Comparison of ENCODE assay signal across 20 cellular contexts in the genomic region with DNA sequence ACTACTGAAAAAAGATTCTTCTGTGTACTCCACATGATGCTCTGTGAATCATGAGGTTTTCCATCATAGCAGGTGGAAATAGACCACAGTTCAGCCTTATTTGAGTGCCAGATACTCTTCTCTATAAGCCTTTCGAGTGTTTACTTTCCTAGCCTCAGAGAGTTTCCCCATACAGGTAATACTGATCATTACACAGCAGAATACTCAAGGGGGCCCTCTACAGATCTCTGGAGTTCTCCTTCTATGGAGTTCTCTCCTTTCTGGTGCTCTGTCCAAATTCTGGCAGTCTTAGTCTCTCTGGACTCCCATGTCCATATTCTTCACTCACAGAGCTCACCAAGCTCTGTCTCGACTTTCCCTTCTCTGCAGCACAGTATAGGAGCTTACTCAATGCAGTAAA.
DNase-seq lines count a peak whose midpoint lies in the region; ATAC-seq, FAIRE-seq and TF ChIP-seq lines count a peak whose summit lies in the region.
"Had no signal": no experiment of that assay in that cellular context is flagged by ENCODE, and none has a peak within 500 bp of the region (broad histone marks: within the 10 kb centered on the region; RNA-seq: fewer than 3 reads in every experiment).

No MANE protein-coding gene starts in this region.

- H3K36me3 Mint-ChIP-seq in activated CD4-positive, alpha-beta T cell treated with anti-CD3 and anti-CD28 coated beads, Interleukin-2, amount 10 ng/mL, durations not matched to agents 24 days and 14 days (ENCODE audit: low read depth) = no peaks in the 10 kb centered on the region

- H3K4me1 ChIP-seq in keratinocyte (ENCODE audit: control insufficient read depth, extremely low read depth, insufficient read depth, low read length) = no peaks in the 10 kb centered on the region
- H3K4me1 ChIP-seq: ascending aorta, heart right ventricle, thyroid gland had no signal

- H3K27ac Mint-ChIP-seq in activated CD4-positive, alpha-beta T cell treated with anti-CD3 and anti-CD28 coated beads, Interleukin-2, amount 10 ng/mL, durations not matched to agents 24 days and 14 days = no peak overlapping the region

- no peak overlapping the region for H3K27ac ChIP-seq in keratinocyte (ENCODE audit: control insufficient read depth, insufficient read depth, low read length)
- H3K27ac ChIP-seq: ascending aorta, heart right ventricle, skin epidermis, thyroid gland, WERI-Rb-1 had no signal

- H3K9ac ChIP-seq in keratinocyte (ENCODE audit: control insufficient read depth, extremely low read depth, insufficient read depth, low read length) = no peak overlapping the region

- no peak overlapping the region for H3K4me3 ChIP-seq in keratinocyte (ENCODE audit: control insufficient read depth in 2 of 3, extremely low read depth in 1 of 3, insufficient read depth in 2 of 3, low read depth in 1 of 3, low read length in 3 of 3)
- H3K4me3 ChIP-seq: ascending aorta, heart right ventricle, skin epidermis, thyroid gland had no signal

- intact Hi-C loops in activated CD4-positive, alpha-beta T cell treated with anti-CD3 and anti-CD28 coated beads, Interleukin-2, amount 10 ng/mL, durations not matched to agents 24 days and 14 days (cut with micrococcal nuclease) = no loop called here

- peak; percentile 94 for DNase-seq in DMS53 treated with DMSO at 0.1 percent for 48 hours (lab: John Stamatoyannopoulos, UW; ENCODE audit: unreplicated experiment)
- DNase-seq in M059J (ENCODE audit: low read depth) = peak; percentile 9
- DNase-seq in SHP77 treated with DMSO at 0.1 percent for 48 hours (lab: John Stamatoyannopoulos, UW) = peak; percentile 27
- DNase-seq in keratinocyte (ENCODE audit: low read depth, low spot score) = no peak
- DNase-seq in activated CD4-positive, alpha-beta T cell treated with anti-CD3 and anti-CD28 coated beads, Interleukin-2, amount 10 ng/mL, durations not matched to agents 24 days and 14 days = no peak
- no peak for DNase-seq in germinal center (ENCODE audit: low spot score)
- DNase-seq: activated gamma-delta T cell, C1 segment of cervical spinal cord, heart right ventricle, left cardiac atrium, NCI-H1105, posterior cingulate gyrus, RPMI8226, T-helper 1 cell, thyroid gland, WERI-Rb-1 had no signal

- H3K9me3 ChIP-seq in keratinocyte (ENCODE audit: control insufficient read depth, low read depth, low read length) = no peaks in the 10 kb centered on the region
- H3K9me3 ChIP-seq: ascending aorta, heart right ventricle, thyroid gland had no signal

- no peaks in the 10 kb centered on the region for H3K4me1 Mint-ChIP-seq in activated CD4-positive, alpha-beta T cell treated with anti-CD3 and anti-CD28 coated beads, Interleukin-2, amount 10 ng/mL, durations not matched to agents 24 days and 14 days

- no peaks in the 10 kb centered on the region for H3K27me3 ChIP-seq in keratinocyte (ENCODE audit: control insufficient read depth, extremely low read depth, insufficient read depth, low read length)
- H3K27me3 ChIP-seq: ascending aorta, heart right ventricle, thyroid gland had no signal

- no peaks in the 10 kb centered on the region for H4K20me1 ChIP-seq in keratinocyte (ENCODE audit: control insufficient read depth, extremely low read depth, insufficient read depth, low read length)

- TF ChIP-seq CTCF in keratinocyte (optimal IDR thresholded peaks at IDR 0.05 in 1 of 3, IDR thresholded peaks at IDR 0.05 in 1 of 3, conservative IDR thresholded peaks at IDR 0.05 in 1 of 3; ENCODE audit: extremely low read depth in 1 of 3, insufficient read depth in 2 of 3, low read length in 3 of 3) = peak in 2 of 3 experiments; percentile 9 to 11

- no peak for FAIRE-seq in keratinocyte (lab: Jason Lieb, UNC)

- dilution Hi-C loops in keratinocyte (cut with MboI; ENCODE audit: extremely low pct_ligation_motif_present, low sequenced_read_pairs) = no loop called here

- no peaks in the 10 kb centered on the region for H3K79me2 ChIP-seq in keratinocyte (ENCODE audit: control insufficient read depth, insufficient read depth, low read length)

- no peak overlapping the region for H3K4me3 Mint-ChIP-seq in activated CD4-positive, alpha-beta T cell treated with anti-CD3 and anti-CD28 coated beads, Interleukin-2, amount 10 ng/mL, durations not matched to agents 24 days and 14 days

- no peak for ATAC-seq in GM19023 (IDR thresholded peaks at IDR 0.05; ENCODE audit: unreplicated experiment)
- ATAC-seq: esophagus mucosa, heart right ventricle, left cardiac atrium had no signal

- no peak overlapping the region for H3K4me2 ChIP-seq in keratinocyte (ENCODE audit: control insufficient read depth, extremely low read depth, insufficient read depth, low read depth, low read length)

- H3K9me3 Mint-ChIP-seq in activated CD4-positive, alpha-beta T cell treated with anti-CD3 and anti-CD28 coated beads, Interleukin-2, amount 10 ng/mL, durations not matched to agents 24 days and 14 days = no peaks in the 10 kb centered on the region

- H3K27me3 Mint-ChIP-seq in activated CD4-positive, alpha-beta T cell treated with anti-CD3 and anti-CD28 coated beads, Interleukin-2, amount 10 ng/mL, durations not matched to agents 24 days and 14 days = no peaks in the 10 kb centered on the region

- H3K9me1 ChIP-seq in keratinocyte (ENCODE audit: control insufficient read depth, extremely low read depth, insufficient read depth, low read length) = no peaks in the 10 kb centered on the region

- no peaks in the 10 kb centered on the region for H3K36me3 ChIP-seq in keratinocyte (ENCODE audit: control insufficient read depth in 2 of 2, extremely low read depth in 1 of 2, insufficient read depth in 2 of 2, low read length in 2 of 2)
- H3K36me3 ChIP-seq: ascending aorta, heart right ventricle, thyroid gland, WERI-Rb-1 had no signal

- no peak overlapping the region for H2AFZ ChIP-seq in keratinocyte (ENCODE audit: control insufficient read depth, low read length)

Comparison
In these comparisons a context has a peak if more than half of its experiments do, and no peak if none do; other contexts are left out.
1. DNase-seq: peak in DMS53 treated with DMSO at 0.1 percent for 48 hours (single experiment), M059J (single experiment) and SHP77 treated with DMSO at 0.1 percent for 48 hours (single experiment); none in keratinocyte (single experiment), activated CD4-positive, alpha-beta T cell treated with anti-CD3 and anti-CD28 coated beads, Interleukin-2, amount 10 ng/mL, durations not matched to agents 24 days and 14 days (single experiment) and germinal center (single experiment).